In genomic region chr16:15953477-15953876, GRCh38 we compare ENCODE assay signal across 1 cellular context.
TF ChIP-seq lines count a peak whose summit lies in the region.

No MANE protein-coding gene starts in this region.

TF ChIP-seq in GM23338, 12 proteins besides CTCF, POLR2A, EP300 and RAD21:
- no peak for TF ChIP-seq ZNF462 (CRISPR knock-in tag; IDR thresholded peaks at IDR 0.05)
- TF ChIP-seq NANOG (IDR thresholded peaks at IDR 0.05; ENCODE audit: borderline replicate concordance) = no peak
- no peak for TF ChIP-seq ETS1 (IDR thresholded peaks at IDR 0.05)
- TF ChIP-seq STAT1 (IDR thresholded peaks at IDR 0.05; ENCODE audit: unreplicated experiment) = no peak
- TF ChIP-seq EZH2phosphoT487 (IDR thresholded peaks at IDR 0.05; ENCODE audit: unreplicated experiment) = no peak
- TF ChIP-seq CREB1 (CRISPR knock-in tag; IDR thresholded peaks at IDR 0.05; ENCODE audit: low read depth) = no peak
- no peak for TF ChIP-seq EZH2 (IDR thresholded peaks at IDR 0.05; ENCODE audit: low read depth, unreplicated experiment)
- TF ChIP-seq POLR2AphosphoS5 (IDR thresholded peaks at IDR 0.05; ENCODE audit: low read depth) = no peak
- TF ChIP-seq JUNB (IDR thresholded peaks at IDR 0.05; ENCODE audit: unreplicated experiment) = no peak
- no peak for TF ChIP-seq ZNF114 (CRISPR knock-in tag; IDR thresholded peaks at IDR 0.05)
- no peak for TF ChIP-seq REST (IDR thresholded peaks at IDR 0.05; ENCODE audit: unreplicated experiment)
- TF ChIP-seq ZNF331 (CRISPR knock-in tag; IDR thresholded peaks at IDR 0.05; ENCODE audit: low read depth) = no peak
